19 cellular contexts compared by ENCODE assay signal in genomic region chr16:50464325-50465290, GRCh38.
A peak's percentile ranks its signal among the peaks of the same experiment; 100 is the strongest.
DNase-seq lines count a peak whose midpoint lies in the region; ATAC-seq, FAIRE-seq and TF ChIP-seq lines count a peak whose summit lies in the region.
"Had no signal": no experiment of that assay in that cellular context is flagged by ENCODE, and none has a peak within 500 bp of the region (broad histone marks: within the 10 kb centered on the region; RNA-seq: fewer than 3 reads in every experiment).

No MANE protein-coding gene starts in this region.

- H4K8ac ChIP-seq in H9 (replicated peaks; ENCODE audit: insufficient read length, low read depth, low read length): no peak overlapping the region

- no peak overlapping the region for H2AFZ ChIP-seq in H9 (ENCODE audit: low read length)

- no peaks in the 10 kb centered on the region for H4K20me1 ChIP-seq in H9 (ENCODE audit: control insufficient read depth, insufficient read depth, insufficient read length)

- H3K79me2 ChIP-seq in H9 (ENCODE audit: insufficient read depth, low read length): no peaks in the 10 kb centered on the region

- H3K27ac ChIP-seq in H9 (ENCODE audit: insufficient read length, low read depth, low read length): no peak overlapping the region
- H3K27ac ChIP-seq in small intestine (ENCODE audit: low read depth in 1 of 2, low read length in 1 of 2): no peak overlapping the region
- H3K27ac ChIP-seq: heart right ventricle, right lobe of liver had no signal

- H3K4me1 ChIP-seq in BE2C (no peaks in the 10 kb centered on the region; the same call in 1 of the 2 replicates), H9 (ENCODE audit: insufficient read depth, low read length) (peaks cover 22% of the 10 kb centered on the region), small intestine (ENCODE audit: control insufficient read depth in 2 of 2, insufficient read depth in 1 of 2, low read depth in 1 of 2, low read length in 1 of 2) (peaks cover 0 to 2% of the 10 kb centered on the region in 2 donors)

- H3K27me3 Mint-ChIP-seq in H9 (ENCODE audit: low read depth) (peaks cover 86% of the 10 kb centered on the region), neural crest cell (ENCODE audit: low read depth) (peaks cover 9% of the 10 kb centered on the region)

- H3K27me3 ChIP-seq in BE2C (no peaks in the 10 kb centered on the region), H9 (ENCODE audit: insufficient read depth, low read length) (peaks cover 8% of the 10 kb centered on the region; the same call in 1 of the 2 replicates), small intestine (ENCODE audit: control insufficient read depth in 2 of 2, insufficient read depth in 2 of 2, low read length in 2 of 2) (peaks cover 0 to 13% of the 10 kb centered on the region in 2 donors)
- H3K27me3 ChIP-seq: right lobe of liver had no signal

- no peak overlapping the region for H2BK20ac ChIP-seq in H9 (ENCODE audit: low read depth, low read length, poor library complexity, severe bottlenecking)

- H3K36me3 ChIP-seq in BE2C: no peaks in the 10 kb centered on the region
- no peaks in the 10 kb centered on the region for H3K36me3 ChIP-seq in small intestine (ENCODE audit: control insufficient read depth in 2 of 2, insufficient read depth in 2 of 2, low read length in 2 of 2)
- H3K36me3 ChIP-seq: heart right ventricle, right lobe of liver had no signal

- no peak overlapping the region for H3K9ac ChIP-seq in H9 (ENCODE audit: extremely low read depth, insufficient read length, low read length)

- TF ChIP-seq CTCF in BE2C (IDR thresholded peaks at IDR 0.05; ENCODE audit: low read depth, low read length) (peak; percentile 27; the same call in 1 of the 2 replicates), H9 (conservative IDR thresholded peaks at IDR 0.05) (peak; percentile 61), choroid plexus epithelial cell (conservative IDR thresholded peaks at IDR 0.05; ENCODE audit: low read depth, low read length) (peak; percentile 10), neural crest cell (conservative IDR thresholded peaks at IDR 0.05) (peak; percentile 48)

- H2BK15ac ChIP-seq in H9 (ENCODE audit: low read depth, low read length): no peak overlapping the region

- H3K9me3 ChIP-seq in BE2C (no peaks in the 10 kb centered on the region), H9 (ENCODE audit: control insufficient read depth, low read depth, low read length) (no peaks in the 10 kb centered on the region), small intestine (ENCODE audit: control insufficient read depth, low read depth) (no peaks in the 10 kb centered on the region)
- H3K9me3 ChIP-seq: heart right ventricle, right lobe of liver had no signal

- H3K18ac ChIP-seq in H9 (ENCODE audit: insufficient read length, low read depth, low read length): no peak overlapping the region

- no peak overlapping the region for H3K4me3 ChIP-seq in BE2C (ENCODE audit: low read depth, low read length)
- H3K4me3 ChIP-seq in choroid plexus epithelial cell (ENCODE audit: low read depth, low read length): no peak overlapping the region
- H3K4me3 ChIP-seq in small intestine (ENCODE audit: low read depth in 1 of 2, low read length in 2 of 2): no peak overlapping the region
- H3K4me3 ChIP-seq: heart right ventricle, right lobe of liver had no signal

- H3K4ac ChIP-seq in H9 (ENCODE audit: low read depth, low read length): no peak overlapping the region

- WGBS in H9 (ENCODE audit: extremely low coverage, insufficient read length, low lambda C conversion rate): no CpG with 5 or more reads among the region's 16 CpGs
- WGBS in small intestine, 3 donors: 91 to 95% (median 93%) methylated on average over 16 of the region's 16 CpGs

- H3K36me3 Mint-ChIP-seq in H9 (ENCODE audit: insufficient read depth in 1 of 3, low read depth in 3 of 3) (no peaks in the 10 kb centered on the region; a peak in 1 of 7 replicates), neural crest cell (ENCODE audit: low read depth) (no peaks in the 10 kb centered on the region)

- no peak for FAIRE-seq in small intestine (lab: Jason Lieb, UNC)

- H4K5ac ChIP-seq in H9 (ENCODE audit: insufficient read length, low read depth, low read length): no peak overlapping the region

- H4K91ac ChIP-seq in H9 (ENCODE audit: insufficient read length, low read depth, low read length): no peak overlapping the region

- DNase-seq in BE2C (no peak), H9 (no peak), choroid plexus epithelial cell (ENCODE audit: low read depth) (no peak), neural crest cell (ENCODE audit: low read depth, low spot score) (no peak), UCSD-AML1 (lab: John Stamatoyannopoulos, UW; ENCODE audit: unreplicated experiment) (no peak), small intestine (no peak)
- DNase-seq: activated CD4-positive, alpha-beta T cell treated with anti-CD3 and anti-CD28 coated beads for 48 hours; activated naive CD4-positive, alpha-beta T cell treated with anti-CD3 and anti-CD28 coated beads, Interleukin-2, amount 50 U/mL, for 16 hours; heart right ventricle; Kasumi-1; kidney glomerular epithelial cell; midbrain; NCI-H1417; stimulated activated CD4-positive, alpha-beta T cell treated with anti-CD3 and anti-CD28 coated beads, Interleukin-2, amount 100 ng/mL, for 48 hours; T1000 had no signal

- H3K4me3 Mint-ChIP-seq in H9 (no peak overlapping the region), neural crest cell (peak overlapping the region; percentile 1)

- no peak overlapping the region for H2AK5ac ChIP-seq in H9 (ENCODE audit: insufficient read length, low read length)

- H3K9me3 Mint-ChIP-seq in H9: no peaks in the 10 kb centered on the region; a peak in 2 of 5 replicates
- no peaks in the 10 kb centered on the region for H3K9me3 Mint-ChIP-seq in neural crest cell

- no peak overlapping the region for H3T11ph ChIP-seq in H9 (ENCODE audit: low read length)

- H3K14ac ChIP-seq in H9 (ENCODE audit: insufficient read depth, low read length): no peak overlapping the region

- ATAC-seq in GM19452 (IDR thresholded peaks at IDR 0.05; ENCODE audit: unreplicated experiment) (no peak), GM19455 (IDR thresholded peaks at IDR 0.05; ENCODE audit: unreplicated experiment) (no peak)
- ATAC-seq: heart right ventricle, Panc1 had no signal

- H3K4me1 Mint-ChIP-seq in H9 (peaks cover 47 to 58% of the 10 kb centered on the region in 2 experiments), neural crest cell (peaks cover 75% of the 10 kb centered on the region)

- no peaks in the 10 kb centered on the region for H3K23me2 ChIP-seq in H9 (ENCODE audit: insufficient read length, low read depth, low read length, poor library complexity, severe bottlenecking)

- no peak overlapping the region for H2BK120ac ChIP-seq in H9 (ENCODE audit: low read depth, low read length, poor library complexity, severe bottlenecking)

- H2BK12ac ChIP-seq in H9 (ENCODE audit: insufficient read length, low read depth, low read length): no peak overlapping the region

- no peaks in the 10 kb centered on the region for H3K79me1 ChIP-seq in H9 (ENCODE audit: insufficient read depth, low read depth, low read length, poor library complexity, severe bottlenecking)

- no peak overlapping the region for H3K27ac Mint-ChIP-seq in H9
- no peak overlapping the region for H3K27ac Mint-ChIP-seq in neural crest cell (ENCODE audit: unreplicated experiment)

- no peak overlapping the region for H2BK5ac ChIP-seq in H9 (ENCODE audit: insufficient read length, low read length)

- no peak overlapping the region for H3K23ac ChIP-seq in H9 (ENCODE audit: insufficient read length, low read depth, low read length)

- H3K56ac ChIP-seq in H9 (ENCODE audit: insufficient read length, low read depth, low read length): no peak overlapping the region

- H3K4me2 ChIP-seq in H9 (ENCODE audit: insufficient read depth, insufficient read length, low read length): no peak overlapping the region

Comparison
In these comparisons a context has a peak if more than half of its experiments do, and no peak if none do; other contexts are left out.
1. CTCF ChIP-seq: peak in every context shown above with its lines; median percentile 61 in H9; 48 in neural crest cell; 27 in BE2C; 10 in choroid plexus epithelial cell.